16 cellular contexts compared by ENCODE assay signal in genomic region chr17:66021757-66022156, GRCh38.
DNase-seq lines count a peak whose midpoint lies in the region; ATAC-seq, FAIRE-seq and TF ChIP-seq lines count a peak whose summit lies in the region.
"Had no signal": no experiment of that assay in that cellular context is flagged by ENCODE, and none has a peak within 500 bp of the region (broad histone marks: within the 10 kb centered on the region; RNA-seq: fewer than 3 reads in every experiment).

No MANE protein-coding gene starts in this region.

- TF ChIP-seq POLR2A in K562 (conservative IDR thresholded peaks at IDR 0.05): no peak

- H3K9me1 ChIP-seq in K562 (ENCODE audit: control insufficient read depth, insufficient read depth, low read length): no peaks in the 10 kb centered on the region

- no peaks in the 10 kb centered on the region for H3K79me2 ChIP-seq in K562 (ENCODE audit: control insufficient read depth, insufficient read depth, low read length)

- no peak for ATAC-seq in K562
- no peak for ATAC-seq in GM18502 (IDR thresholded peaks at IDR 0.05; ENCODE audit: poor library complexity, unreplicated experiment)
- no peak for ATAC-seq in GM19035 (IDR thresholded peaks at IDR 0.05; ENCODE audit: unreplicated experiment)
- ATAC-seq: activated naive CD4-positive, alpha-beta T cell treated with anti-CD3 and anti-CD28 coated beads, Interleukin-2, amount 50 U/mL, for 72 hours had no signal

- WGBS in K562 (ENCODE audit: insufficient coverage, low coverage, missing lambda C conversion rate): 0% methylated on average over 3 of the region's 3 CpGs

- intact Hi-C loops in K562 (cut with micrococcal nuclease): no loop called here

- no peak for TF ChIP-seq EP300 in K562 (IDR thresholded peaks at IDR 0.05; ENCODE audit: low read length)

- no TSS peak for BruUV-seq in K562 (replicated peaks; lab: Mats Ljungman, UMichigan)

- no peak overlapping the region for H2AFZ ChIP-seq in K562 (ENCODE audit: low read depth, low read length)

- no peak for TF ChIP-seq RAD21 in K562 (CRISPR knock-in tag; conservative IDR thresholded peaks at IDR 0.05 in 1 of 2, IDR thresholded peaks at IDR 0.05 in 1 of 2)

- H3K27me3 ChIP-seq in K562 (ENCODE audit: control insufficient read depth in 2 of 2, insufficient read depth in 2 of 2, low read length in 2 of 2): no peaks in the 10 kb centered on the region
- H3K27me3 ChIP-seq: neutrophil, tibial nerve had no signal

- H3K9ac ChIP-seq in K562 (ENCODE audit: insufficient read depth in 1 of 2, low read depth in 2 of 2, low read length in 2 of 2): no peak overlapping the region

- H3K4me1 ChIP-seq in K562 (replicated peaks in 1 of 2; ENCODE audit: control insufficient read depth in 2 of 2, insufficient read depth in 2 of 2, low read length in 2 of 2): no peaks in the 10 kb centered on the region
- H3K4me1 ChIP-seq: tibial nerve had no signal

- TF ChIP-seq CTCF in GM12873 (IDR thresholded peaks at IDR 0.05; ENCODE audit: insufficient read depth, low read depth, low read length, missing control alignments): peak; percentile 41
- peak; percentile 19; the same call in 1 of the 2 replicates for TF ChIP-seq CTCF in LNCAP (IDR thresholded peaks at IDR 0.05)
- TF ChIP-seq CTCF in K562 (IDR thresholded peaks at IDR 0.05 in 2 of 3, conservative IDR thresholded peaks at IDR 0.05 in 1 of 3; ENCODE audit: insufficient read depth in 2 of 3, low read depth in 1 of 3, low read length in 3 of 3): peak in 2 of 3 experiments; percentile 18 to 21; a peak in 1 of 6 replicates

- POLR2A ChIA-PET in K562 (lab: Yijun Ruan, JAX): no interaction called here

- no peak overlapping the region for H3K27ac ChIP-seq in K562 (ENCODE audit: extremely low read depth, low read depth, low read length)
- H3K27ac ChIP-seq: neutrophil, tibial nerve had no signal

- in situ Hi-C loops in K562 (cut with MboI): no loop called here

- CTCF ChIA-PET in K562 (lab: Yijun Ruan, JAX; ENCODE audit: low intra/inter-chr PET ratio): no interaction called here

- no peaks in the 10 kb centered on the region for H4K20me1 ChIP-seq in K562 (replicated peaks; ENCODE audit: control insufficient read depth, insufficient read depth, low read length)

- FAIRE-seq in K562 (lab: Jason Lieb, UNC): no peak
- FAIRE-seq in urothelium cell line (lab: Jason Lieb, UNC): peak; percentile 42

- H3K4me2 ChIP-seq in K562 (ENCODE audit: insufficient read depth, low read length): no peak overlapping the region

- H3K4me3 ChIP-seq in K562: no peak overlapping the region
- H3K4me3 ChIP-seq: tibial nerve had no signal

- H3K9me3 ChIP-seq in K562 (replicated peaks; ENCODE audit: control insufficient read depth, insufficient read depth, low read depth, low read length): no peaks in the 10 kb centered on the region
- H3K9me3 ChIP-seq: neutrophil had no signal

- H3K36me3 ChIP-seq in K562 (ENCODE audit: control insufficient read depth, insufficient read depth, low read length): no peaks in the 10 kb centered on the region
- H3K36me3 ChIP-seq: neutrophil had no signal

- DNase-seq in K562 (ENCODE audit: extremely low read depth in 1 of 4, low spot score in 3 of 4) (no peak), urothelium cell line (ENCODE audit: low spot score) (no peak), GM03348 (ENCODE audit: low spot score) (no peak)
- DNase-seq: aorta; CD4-positive, alpha-beta memory T cell; GDM1; KBM-7; MV-4-11; NCI-H187 had no signal

TF ChIP-seq in K562, 482 proteins besides CTCF, POLR2A, EP300 and RAD21:
- TF ChIP-seq HLTF (IDR thresholded peaks at IDR 0.05): no peak
- TF ChIP-seq MITF (IDR thresholded peaks at IDR 0.05): no peak
- no peak for TF ChIP-seq NR4A1 (CRISPR knock-in tag; IDR thresholded peaks at IDR 0.05)
- no peak for TF ChIP-seq NR4A1 (tag; IDR thresholded peaks at IDR 0.05)
- no peak for TF ChIP-seq PBX2 (CRISPR knock-in tag; IDR thresholded peaks at IDR 0.05; ENCODE audit: low read depth)
- TF ChIP-seq PBX2 (tag; conservative IDR thresholded peaks at IDR 0.05; ENCODE audit: low read depth): no peak
- TF ChIP-seq ZFP1 (CRISPR knock-in tag; IDR thresholded peaks at IDR 0.05): no peak
- no peak for TF ChIP-seq NKRF (IDR thresholded peaks at IDR 0.05; ENCODE audit: borderline replicate concordance)
TF ChIP-seq in K562: peak in this region for 0.
